ENCODE assay signal across 8 cellular contexts in genomic region chr1:155976062-155976912, GRCh38. TPM values are rescaled to one million over a fixed set of nuclear protein-coding genes. Genes with fewer than 3 reads are reported as not detected.
A peak's percentile ranks its signal among the peaks of the same experiment; 100 is the strongest.
DNase-seq lines count a peak whose midpoint lies in the region; ATAC-seq and TF ChIP-seq lines count a peak whose summit lies in the region.

No MANE protein-coding gene starts in this region.

- H3K27ac Mint-ChIP-seq in glutamatergic neuron (ENCODE audit: unreplicated experiment), result peak overlapping the region; percentile 99

- no peak overlapping the region; the same call in 1 of the 2 replicates for H3K27ac ChIP-seq in HUES6 (ENCODE audit: low read depth, low read length)
- H3K27ac ChIP-seq in RWPE1, result peak overlapping the region; percentile 96

- peak; percentile 71 for DNase-seq in AG10803 (ENCODE audit: low read depth)
- DNase-seq in RWPE1 (ENCODE audit: low spot score), result peak; percentile 89
- DNase-seq in activated gamma-delta T cell (lab: John Stamatoyannopoulos, UW), result peak; percentile 23
- peak; percentile 43 for DNase-seq in glutamatergic neuron
- peak; percentile 35 for DNase-seq in renal cortical epithelial cell (ENCODE audit: low read depth)
- DNase-seq in SK-N-DZ (ENCODE audit: low spot score), result no peak

- CTCF ChIA-PET in RWPE1 (lab: Yijun Ruan, JAX), result interaction anchor here (0.6 to 1.1 kb wide), 3 partner anchors 13 to 68 kb away, joined by 3 read pairs; no protein-coding TSS in a partner anchor

- peak overlapping the region; percentile 94 for H3K9ac ChIP-seq in HUES6 (ENCODE audit: low read length)

- H3K4me3 ChIP-seq in AG10803 (ENCODE audit: low read length) (peak overlapping the region; percentile 92), HUES6 (ENCODE audit: low read depth, low read length) (peak overlapping the region; percentile 95)

- peaks cover 66% of the 10 kb centered on the region for H3K4me1 ChIP-seq in HUES6 (ENCODE audit: control insufficient read depth, insufficient read depth, low read length)

- TF ChIP-seq CTCF in AG10803 (conservative IDR thresholded peaks at IDR 0.05; ENCODE audit: low read length) (no peak), RWPE1 (conservative IDR thresholded peaks at IDR 0.05; ENCODE audit: low read depth) (no peak), glutamatergic neuron (IDR thresholded peaks at IDR 0.05; ENCODE audit: partially characterized antibody, unreplicated experiment) (no peak)

- peaks cover 17% of the 10 kb centered on the region for H3K9me3 Mint-ChIP-seq in glutamatergic neuron (ENCODE audit: unreplicated experiment)

- ATAC-seq in HG03460 (IDR thresholded peaks at IDR 0.05; ENCODE audit: unreplicated experiment), result no peak

- H3K4me3 Mint-ChIP-seq in glutamatergic neuron (ENCODE audit: unreplicated experiment), result peak overlapping the region; percentile 99

- H3K27me3 Mint-ChIP-seq in glutamatergic neuron (ENCODE audit: unreplicated experiment), result peaks cover 20% of the 10 kb centered on the region

- H3K36me3 Mint-ChIP-seq in glutamatergic neuron (ENCODE audit: unreplicated experiment), result no peaks in the 10 kb centered on the region

- peaks cover 29% of the 10 kb centered on the region for H3K4me1 Mint-ChIP-seq in glutamatergic neuron (ENCODE audit: low read depth, unreplicated experiment)

- no peaks in the 10 kb centered on the region for H3K27me3 ChIP-seq in HUES6 (ENCODE audit: control insufficient read depth, insufficient read depth, low read length)

- POLR2A ChIA-PET in RWPE1 (lab: Yijun Ruan, JAX; ENCODE audit: low non-redundant PET), result interaction anchor here (0.5 to 0.8 kb wide), 3 partner anchors 8 to 14 kb away, joined by 3 to 7 read pairs (median 3); no protein-coding TSS in a partner anchor

- no peaks in the 10 kb centered on the region for H3K36me3 ChIP-seq in HUES6 (ENCODE audit: control insufficient read depth, insufficient read depth, low read length)

- no peaks in the 10 kb centered on the region for H3K9me3 ChIP-seq in HUES6 (ENCODE audit: control insufficient read depth, insufficient read depth, low read depth, low read length)

RNA-seq across cellular contexts. Expression of gene ARHGEF2, which starts 2.1 kb away (rescaled TPM):
- total RNA-seq in glutamatergic neuron (ENCODE audit: unreplicated experiment), result 222 TPM
- total RNA-seq in renal cortical epithelial cell, result 36.8 and 53.6 TPM in 2 replicates
- 27.9 and 32.8 TPM in 2 replicates for polyA plus RNA-seq in SK-N-DZ (2014; cell fraction: cytosol; rRNA removed)
- polyA plus RNA-seq in SK-N-DZ (2014; cell fraction: nucleus; rRNA removed), result 34.7 and 45.4 TPM in 2 replicates

RNA-seq across cellular contexts. Expression of gene RXFP4, which starts 34.8 kb away (rescaled TPM):
- not detected for total RNA-seq in glutamatergic neuron (ENCODE audit: unreplicated experiment)
- total RNA-seq in renal cortical epithelial cell, result not detected in 2 replicates
- polyA plus RNA-seq in SK-N-DZ (2014; cell fraction: cytosol; rRNA removed), result not detected in 2 replicates
- polyA plus RNA-seq in SK-N-DZ (2014; cell fraction: nucleus; rRNA removed), result not detected in 2 replicates

RNA-seq across cellular contexts. Expression of gene KHDC4, which starts 42.1 kb away (rescaled TPM):
- total RNA-seq in glutamatergic neuron (ENCODE audit: unreplicated experiment) (51.8 TPM), renal cortical epithelial cell (16.8 and 39.1 TPM in 2 replicates)
- polyA plus RNA-seq in SK-N-DZ (2014; cell fraction: cytosol; rRNA removed), result 84.3 and 84.8 TPM in 2 replicates
- 250 and 318 TPM in 2 replicates for polyA plus RNA-seq in SK-N-DZ (2014; cell fraction: nucleus; rRNA removed)

RNA-seq across cellular contexts. Expression of gene SSR2, which starts 44.5 kb away (rescaled TPM):
- total RNA-seq in glutamatergic neuron (ENCODE audit: unreplicated experiment), result 199 TPM
- 366 and 540 TPM in 2 replicates for total RNA-seq in renal cortical epithelial cell
- 313 and 427 TPM in 2 replicates for polyA plus RNA-seq in SK-N-DZ (2014; cell fraction: cytosol; rRNA removed)
- 175 and 241 TPM in 2 replicates for polyA plus RNA-seq in SK-N-DZ (2014; cell fraction: nucleus; rRNA removed)
